In genomic region chr10:117174439-117175214, GRCh38 we compare ENCODE assay signal across 7 cellular contexts. TPM values are rescaled to one million over a fixed set of nuclear protein-coding genes. Genes with fewer than 3 reads are reported as not detected.
DNase-seq lines count a peak whose midpoint lies in the region; ATAC-seq, FAIRE-seq and TF ChIP-seq lines count a peak whose summit lies in the region.

No MANE protein-coding gene starts in this region.

- H3K27me3 ChIP-seq in K562 (ENCODE audit: control insufficient read depth in 2 of 2, insufficient read depth in 2 of 2, low read length in 2 of 2) (peaks cover 0 to 21% of the 10 kb centered on the region in 2 experiments; a peak in 2 of 5 replicates), skeletal muscle satellite cell (ENCODE audit: control insufficient read depth, insufficient read depth, low read length) (peaks cover 41% of the 10 kb centered on the region)

- CTCF ChIA-PET in K562 (lab: Yijun Ruan, JAX; ENCODE audit: low intra/inter-chr PET ratio) = interaction anchor here (0.6 to 3.3 kb wide), 4 partner anchors 133 to 378 kb away, joined by 3 to 32 read pairs (median 7); no protein-coding TSS in a partner anchor

- H3K4me2 ChIP-seq in K562 (ENCODE audit: insufficient read depth, low read length) = peak overlapping the region; percentile 58; the same call in 1 of the 2 replicates
- peak overlapping the region; percentile 89 for H3K4me2 ChIP-seq in skeletal muscle satellite cell (ENCODE audit: low read length)

- no peak for TF ChIP-seq EP300 in K562 (IDR thresholded peaks at IDR 0.05; ENCODE audit: low read length)

- WGBS in K562 (ENCODE audit: insufficient coverage, low coverage, missing lambda C conversion rate) = 0% methylated on average over 14 of the region's 16 CpGs

- no TSS peak for BruUV-seq in K562 (replicated peaks; lab: Mats Ljungman, UMichigan)

- H3K36me3 ChIP-seq in K562 (ENCODE audit: control insufficient read depth, insufficient read depth, low read length) (no peaks in the 10 kb centered on the region), skeletal muscle satellite cell (ENCODE audit: insufficient read depth, low read length) (no peaks in the 10 kb centered on the region)

- TF ChIP-seq POLR2A in K562 (conservative IDR thresholded peaks at IDR 0.05) = no peak

- TF ChIP-seq CTCF in K562 (IDR thresholded peaks at IDR 0.05 in 2 of 3, conservative IDR thresholded peaks at IDR 0.05 in 1 of 3; ENCODE audit: insufficient read depth in 2 of 3, low read depth in 1 of 3, low read length in 3 of 3) = peak; percentile 82 to 87 (median 85)

- peaks cover 8% of the 10 kb centered on the region in 2 experiments; a peak in 3 of 5 replicates for H3K4me1 ChIP-seq in K562 (replicated peaks in 1 of 2; ENCODE audit: control insufficient read depth in 2 of 2, insufficient read depth in 2 of 2, low read length in 2 of 2)
- H3K4me1 ChIP-seq in skeletal muscle satellite cell (ENCODE audit: control insufficient read depth, insufficient read depth, low read length) = peaks cover 8% of the 10 kb centered on the region

- no peak overlapping the region for H3K27ac ChIP-seq in K562 (ENCODE audit: extremely low read depth, low read depth, low read length)

- H2AFZ ChIP-seq in K562 (ENCODE audit: low read depth, low read length) = peak overlapping the region; percentile 83

- H3K9me1 ChIP-seq in K562 (ENCODE audit: control insufficient read depth, insufficient read depth, low read length) = no peaks in the 10 kb centered on the region

- peak; percentile 88 for FAIRE-seq in K562 (lab: Jason Lieb, UNC)

- POLR2A ChIA-PET in K562 (lab: Yijun Ruan, JAX) = interaction anchor here (0.8 to 1.0 kb wide), 3 partner anchors 8 to 378 kb away, joined by 3 to 5 read pairs (median 3); no protein-coding TSS in a partner anchor

- H3K9ac ChIP-seq in K562 (ENCODE audit: insufficient read depth in 1 of 2, low read depth in 2 of 2, low read length in 2 of 2) (no peak overlapping the region), skeletal muscle satellite cell (ENCODE audit: low read depth, low read length) (no peak overlapping the region)

- TF ChIP-seq RAD21 in K562 (CRISPR knock-in tag; conservative IDR thresholded peaks at IDR 0.05 in 1 of 2, IDR thresholded peaks at IDR 0.05 in 1 of 2) = peak; percentile 55 to 77; a peak in 3 of 4 replicates

- intact Hi-C loops in K562 (cut with micrococcal nuclease) = loop anchor here (2.0 to 10.0 kb wide), 5 partner anchors 60 to 730 kb away; no protein-coding TSS in a partner anchor

- in situ Hi-C loops in K562 (cut with MboI) = loop anchor here (5.0 to 25.0 kb wide), 3 partner anchors 367 to 712 kb away; no protein-coding TSS in a partner anchor

- peak; percentile 89 for ATAC-seq in GM18498 (IDR thresholded peaks at IDR 0.05; ENCODE audit: unreplicated experiment)
- peak; percentile 71 for ATAC-seq in HG02840 (IDR thresholded peaks at IDR 0.05; ENCODE audit: low FRiP score, unreplicated experiment)
- peak; percentile 97 for ATAC-seq in K562

- H3K4me3 ChIP-seq in K562 (no peak overlapping the region), iPS-18c (ENCODE audit: insufficient read depth, low read depth, low read length) (peak overlapping the region; percentile 53), skeletal muscle satellite cell (ENCODE audit: low read length) (peak overlapping the region; percentile 67)

- 0 out of 2 replicates have a peak, but pooled peaks cover 5% of the 10 kb centered on the region for H4K20me1 ChIP-seq in K562 (replicated peaks; ENCODE audit: control insufficient read depth, insufficient read depth, low read length)

- no peaks in the 10 kb centered on the region for H3K79me2 ChIP-seq in K562 (ENCODE audit: control insufficient read depth, insufficient read depth, low read length)

- DNase-seq in NCI-H1436 treated with DMSO at 0.1 percent for 48 hours (lab: John Stamatoyannopoulos, UW) (peak; percentile 67), T1000 (lab: John Stamatoyannopoulos, UW) (peak; percentile 80), K562 (ENCODE audit: extremely low read depth in 1 of 4, low spot score in 3 of 4) (peak; percentile 67 to 74 (median 71))

- H3K9me3 ChIP-seq in K562 (replicated peaks; ENCODE audit: control insufficient read depth, insufficient read depth, low read depth, low read length) (no peaks in the 10 kb centered on the region), iPS-18c (ENCODE audit: control insufficient read depth, insufficient read depth, low read length) (no peaks in the 10 kb centered on the region), skeletal muscle satellite cell (replicated peaks; ENCODE audit: low read length) (no peaks in the 10 kb centered on the region)

TF ChIP-seq in K562, 482 proteins besides CTCF, POLR2A, EP300 and RAD21 (continues in another document):
- TF ChIP-seq STAG1 (CRISPR knock-in tag; IDR thresholded peaks at IDR 0.05; ENCODE audit: borderline replicate concordance) (peak; percentile 54; the same call in 1 of the 2 replicates), HDAC2 (IDR thresholded peaks at IDR 0.05) (no peak), USF1 (CRISPR knock-in tag; IDR thresholded peaks at IDR 0.05) (no peak), MIER1 (IDR thresholded peaks at IDR 0.05; ENCODE audit: low read depth) (no peak), SOX6 (IDR thresholded peaks at IDR 0.05) (no peak), SRSF7 (optimal IDR thresholded peaks at IDR 0.05; ENCODE audit: low read depth, low read length) (no peak), DEAF1 (CRISPR knock-in tag; IDR thresholded peaks at IDR 0.05) (peak; percentile 41; the same call in 1 of the 2 replicates), SNRNP70 (optimal IDR thresholded peaks at IDR 0.05; ENCODE audit: low read depth, low read length) (no peak), EGR1 (conservative IDR thresholded peaks at IDR 0.05) (peak; percentile 65), BACH1 (tag; IDR thresholded peaks at IDR 0.05) (no peak)

RNA-seq across cellular contexts. Expression of gene KCNK18, which starts 22.7 kb away (rescaled TPM):
- not detected in 2 replicates for total RNA-seq in K562 (2011; cell fraction: chromatin; rRNA removed; ENCODE audit: low replicate concordance)
- not detected in 2 replicates for total RNA-seq in K562 (2011; cell fraction: nucleolus; rRNA removed)
- total RNA-seq in K562 (2011; cell fraction: nucleoplasm; rRNA removed) = not detected in 2 replicates
- not detected in 2 replicates for total RNA-seq in K562 (2014; rRNA removed)
- total RNA-seq in K562 (2014; rRNA removed; fragmentation: Illumina TruSeq; extraction: Trizol) = not detected in 2 replicates
- total RNA-seq in K562 (2015; rRNA removed; fragmentation: Illumina TruSeq; extraction: Trizol) = not detected in 2 replicates
- not detected in 2 replicates for total RNA-seq in K562 (2021)
- polyA plus RNA-seq in K562 (2011; rRNA removed) = not detected in 2 replicates
- polyA plus RNA-seq in K562 (2011; cell fraction: cytosol; rRNA removed) = not detected in 2 replicates
- not detected in 2 replicates for polyA plus RNA-seq in K562 (2011; cell fraction: nucleus; rRNA removed)
- not detected in 2 replicates for polyA plus RNA-seq in K562 (2012)
- polyA plus RNA-seq in K562 (2014; fragmentation: Illumina TruSeq; extraction: Trizol) = not detected in 2 replicates
- polyA plus RNA-seq in K562 (2014; fragmentation: Nextera tagmentation; extraction: Ambion mirVana) = not detected
- polyA plus RNA-seq in K562 (2014; rRNA removed) = not detected in 2 replicates
- polyA minus RNA-seq in K562 (2011; rRNA and poly(A)+ RNA removed) = not detected in 2 replicates
- polyA minus RNA-seq in K562 (2011; cell fraction: cytosol; rRNA and poly(A)+ RNA removed) = not detected in 2 replicates
- not detected in 2 replicates for polyA minus RNA-seq in K562 (2011; cell fraction: nucleus; rRNA and poly(A)+ RNA removed)
- total RNA-seq in skeletal muscle satellite cell (2012; rRNA removed) = not detected in 2 replicates

RNA-seq across cellular contexts. Expression of gene VAX1, which starts 36.6 kb away (rescaled TPM):
- not detected in 2 replicates for total RNA-seq in K562 (2011; cell fraction: chromatin; rRNA removed; ENCODE audit: low replicate concordance)
- total RNA-seq in K562 (2011; cell fraction: nucleolus; rRNA removed) = not detected in 2 replicates
- total RNA-seq in K562 (2011; cell fraction: nucleoplasm; rRNA removed) = not detected in 2 replicates
- total RNA-seq in K562 (2014; rRNA removed) = not detected in 2 replicates
- total RNA-seq in K562 (2014; rRNA removed; fragmentation: Illumina TruSeq; extraction: Trizol) = not detected in 2 replicates
- total RNA-seq in K562 (2015; rRNA removed; fragmentation: Illumina TruSeq; extraction: Trizol) = not detected in 2 replicates
- total RNA-seq in K562 (2021) = not detected in 2 replicates
- polyA plus RNA-seq in K562 (2011; rRNA removed) = not detected in 2 replicates
- not detected in 2 replicates for polyA plus RNA-seq in K562 (2011; cell fraction: cytosol; rRNA removed)
- not detected in 2 replicates for polyA plus RNA-seq in K562 (2011; cell fraction: nucleus; rRNA removed)
- not detected in 2 replicates for polyA plus RNA-seq in K562 (2012)
- polyA plus RNA-seq in K562 (2014; fragmentation: Illumina TruSeq; extraction: Trizol) = not detected in 2 replicates
- polyA plus RNA-seq in K562 (2014; fragmentation: Nextera tagmentation; extraction: Ambion mirVana) = not detected
- not detected in 2 replicates for polyA plus RNA-seq in K562 (2014; rRNA removed)
- not detected in 2 replicates for polyA minus RNA-seq in K562 (2011; rRNA and poly(A)+ RNA removed)
- polyA minus RNA-seq in K562 (2011; cell fraction: cytosol; rRNA and poly(A)+ RNA removed) = not detected in 2 replicates
- polyA minus RNA-seq in K562 (2011; cell fraction: nucleus; rRNA and poly(A)+ RNA removed) = not detected in 2 replicates
- total RNA-seq in skeletal muscle satellite cell (2012; rRNA removed) = not detected in 2 replicates
